ENCODE assay signal across 8 cellular contexts in genomic region chr10:33412261-33413092, GRCh38.
DNase-seq lines count a peak whose midpoint lies in the region; ATAC-seq and TF ChIP-seq lines count a peak whose summit lies in the region.

No MANE protein-coding gene starts in this region.

- H3K36me3 ChIP-seq in adrenal gland (replicated peaks in 1 of 2) (no peaks in the 10 kb centered on the region), hepatocyte (replicated peaks; ENCODE audit: insufficient read depth, low read depth) (no peaks in the 10 kb centered on the region), tibial artery (no peaks in the 10 kb centered on the region), SJCRH30 (no peaks in the 10 kb centered on the region)

- H3K27ac ChIP-seq in adrenal gland (peak overlapping the region in 2 of 5 donors; percentile 44 to 56), hepatocyte (no peak overlapping the region), tibial artery (no peak overlapping the region), SJCRH30 (no peak overlapping the region)

- no peaks in the 10 kb centered on the region for H3K9me3 Mint-ChIP-seq in activated CD8-positive, alpha-beta memory T cell treated with anti-CD3 and anti-CD28 coated beads, Interleukin-2, amount 10 ng/mL, durations not matched to agents 7 days and 5 days (ENCODE audit: low read depth)

- no peak overlapping the region for H2AFZ ChIP-seq in hepatocyte

- no peaks in the 10 kb centered on the region for H3K27me3 ChIP-seq in adrenal gland
- no peaks in the 10 kb centered on the region for H3K27me3 ChIP-seq in hepatocyte
- H3K27me3 ChIP-seq in tibial artery: no peaks in the 10 kb centered on the region
- no peaks in the 10 kb centered on the region for H3K27me3 ChIP-seq in SJCRH30

- H3K27ac Mint-ChIP-seq in activated CD8-positive, alpha-beta memory T cell treated with anti-CD3 and anti-CD28 coated beads, Interleukin-2, amount 10 ng/mL, durations not matched to agents 7 days and 5 days: peak overlapping the region; percentile 35

- TF ChIP-seq CTCF in adrenal gland (IDR thresholded peaks at IDR 0.05) (no peak), hepatocyte (IDR thresholded peaks at IDR 0.05; ENCODE audit: poor library complexity) (no peak), tibial artery (IDR thresholded peaks at IDR 0.05) (no peak)

- no peak overlapping the region for H3K4me3 ChIP-seq in adrenal gland
- H3K4me3 ChIP-seq in hepatocyte: no peak overlapping the region
- H3K4me3 ChIP-seq in tibial artery: no peak overlapping the region
- no peak overlapping the region for H3K4me3 ChIP-seq in SJCRH30

- H3K4me3 Mint-ChIP-seq in activated CD8-positive, alpha-beta memory T cell treated with anti-CD3 and anti-CD28 coated beads, Interleukin-2, amount 10 ng/mL, durations not matched to agents 7 days and 5 days: no peak overlapping the region

- H3K79me2 ChIP-seq in hepatocyte: no peaks in the 10 kb centered on the region

- H3K9me2 ChIP-seq in hepatocyte (replicated peaks; ENCODE audit: insufficient read depth): no peaks in the 10 kb centered on the region

- ATAC-seq in activated CD8-positive, alpha-beta memory T cell treated with anti-CD3 and anti-CD28 coated beads, Interleukin-2, amount 10 ng/mL, durations not matched to agents 7 days and 5 days: no peak

- DNase-seq in activated CD8-positive, alpha-beta memory T cell treated with anti-CD3 and anti-CD28 coated beads, Interleukin-2, amount 10 ng/mL, durations not matched to agents 7 days and 5 days: no peak
- DNase-seq in activated CD8-positive, alpha-beta memory T cell treated with anti-CD3 and anti-CD28 coated beads, Interleukin-2, amount 50 U/mL, for 48 hours: no peak
- peak; percentile 29 to 72 (median 63) for DNase-seq in adrenal gland
- peak; percentile 23 for DNase-seq in hepatocyte (ENCODE audit: low spot score)
- DNase-seq in tibial artery: peak; percentile 69 to 70
- no peak for DNase-seq in SJCRH30
- DNase-seq in activated gamma-delta T cell treated with Interleukin-2 at 50 U/mL for 16 hours: no peak
- no peak for DNase-seq in NCI-H748 (lab: John Stamatoyannopoulos, UW; ENCODE audit: unreplicated experiment)

- CTCF ChIA-PET in activated CD8-positive, alpha-beta memory T cell treated with anti-CD3 and anti-CD28 coated beads, Interleukin-2, amount 10 ng/mL, durations not matched to agents 7 days and 5 days (lab: Charles Lee): no interaction called here

- H3K9me3 ChIP-seq in adrenal gland (replicated peaks in 1 of 3): no peaks in the 10 kb centered on the region
- no peaks in the 10 kb centered on the region for H3K9me3 ChIP-seq in hepatocyte (ENCODE audit: low read depth)
- H3K9me3 ChIP-seq in tibial artery: no peaks in the 10 kb centered on the region
- no peaks in the 10 kb centered on the region for H3K9me3 ChIP-seq in SJCRH30 (replicated peaks)

- no peaks in the 10 kb centered on the region for H3K36me3 Mint-ChIP-seq in activated CD8-positive, alpha-beta memory T cell treated with anti-CD3 and anti-CD28 coated beads, Interleukin-2, amount 10 ng/mL, durations not matched to agents 7 days and 5 days

- no peaks in the 10 kb centered on the region for H3K4me1 Mint-ChIP-seq in activated CD8-positive, alpha-beta memory T cell treated with anti-CD3 and anti-CD28 coated beads, Interleukin-2, amount 10 ng/mL, durations not matched to agents 7 days and 5 days

- WGBS in adrenal gland, 4 donors: 34 to 40% (median 37%) methylated on average over 6 of the region's 6 CpGs
- WGBS in hepatocyte (ENCODE audit: low lambda C conversion rate, missing lambda C conversion rate): 62% methylated on average over 6 of the region's 6 CpGs

- intact Hi-C loops in adrenal gland (cut with DNase I): no loop called here
- intact Hi-C loops in tibial artery (cut with DNase I; ENCODE audit: low total_unique reads): no loop called here

- no peak overlapping the region for H3K4me2 ChIP-seq in hepatocyte

- H4K20me1 ChIP-seq in hepatocyte (ENCODE audit: insufficient read depth, poor library complexity, severe bottlenecking): no peaks in the 10 kb centered on the region

- TF ChIP-seq POLR2A in adrenal gland (IDR thresholded peaks at IDR 0.05): no peak

- peaks cover 25% of the 10 kb centered on the region for H3K27me3 Mint-ChIP-seq in activated CD8-positive, alpha-beta memory T cell treated with anti-CD3 and anti-CD28 coated beads, Interleukin-2, amount 10 ng/mL, durations not matched to agents 7 days and 5 days

- H3K4me1 ChIP-seq in adrenal gland (replicated peaks in 1 of 2) (peaks cover 0 to 15% of the 10 kb centered on the region in 2 donors), hepatocyte (ENCODE audit: insufficient read depth) (peaks cover 5% of the 10 kb centered on the region), tibial artery (peaks cover 0 to 22% (median 5%) of the 10 kb centered on the region in 4 donors), SJCRH30 (no peaks in the 10 kb centered on the region)

Comparison
In these comparisons a context has a peak if more than half of its experiments do, and no peak if none do; other contexts are left out.
1. DNase-seq: peak in adrenal gland (7 of 7), hepatocyte (single experiment) and tibial artery (2 of 2); none in activated CD8-positive, alpha-beta memory T cell treated with anti-CD3 and anti-CD28 coated beads, Interleukin-2, amount 10 ng/mL, durations not matched to agents 7 days and 5 days (single experiment), activated CD8-positive, alpha-beta memory T cell treated with anti-CD3 and anti-CD28 coated beads, Interleukin-2, amount 50 U/mL, for 48 hours (single experiment), SJCRH30 (0 of 2), activated gamma-delta T cell treated with Interleukin-2 at 50 U/mL for 16 hours (single experiment) and NCI-H748 (single experiment).